In the genomic region with DNA sequence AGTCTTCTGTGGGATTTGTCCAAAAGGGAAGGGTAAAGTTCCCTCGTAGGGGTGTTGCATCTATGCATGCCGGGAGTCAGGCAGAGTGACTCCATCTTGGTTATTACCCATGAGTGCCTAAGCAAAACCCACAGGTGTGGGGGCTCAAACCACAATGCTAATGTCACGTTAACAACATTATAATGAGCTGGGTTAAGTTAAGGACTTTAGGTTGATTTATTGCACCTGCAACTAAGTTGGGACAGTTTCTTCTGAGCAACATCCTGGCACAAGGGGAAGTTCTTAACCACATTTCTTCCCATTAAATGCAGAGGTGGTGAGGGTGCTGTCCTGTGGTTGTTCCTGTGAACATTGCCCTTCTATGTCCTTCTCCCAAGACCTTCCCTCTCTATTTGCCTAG, we compare ENCODE assay signal across 21 cellular contexts.
DNase-seq lines count a peak whose midpoint lies in the region; ATAC-seq and TF ChIP-seq lines count a peak whose summit lies in the region.
"Had no signal": no experiment of that assay in that cellular context is flagged by ENCODE, and none has a peak within 500 bp of the region (broad histone marks: within the 10 kb centered on the region; RNA-seq: fewer than 3 reads in every experiment).

No MANE protein-coding gene starts in this region.

- H3K4me3 Mint-ChIP-seq in activated CD8-positive, alpha-beta T cell treated with anti-CD3 and anti-CD28 coated beads for 36 hours = no peak overlapping the region
- no peak overlapping the region for H3K4me3 Mint-ChIP-seq in activated CD8-positive, alpha-beta T cell treated with anti-CD3 and anti-CD28 coated beads, Interleukin-2, amount 10 ng/mL, durations not matched to agents 7 days and 5 days
- H3K4me3 Mint-ChIP-seq in stimulated activated naive B cell treated with anti-CD40 and anti-IgM and Interleukin-4, amounts not matched to agents 10 μg/mL and 1 μg/mL and 100 μg/mL, for 72 hours = no peak overlapping the region
- H3K4me3 Mint-ChIP-seq: CD4-positive, CD25-positive, alpha-beta regulatory T cell had no signal

- CTCF ChIA-PET in activated CD8-positive, alpha-beta T cell treated with anti-CD3 and anti-CD28 coated beads for 36 hours (lab: Charles Lee) = no interaction called here
- CTCF ChIA-PET in activated CD8-positive, alpha-beta T cell treated with anti-CD3 and anti-CD28 coated beads, Interleukin-2, amount 10 ng/mL, durations not matched to agents 7 days and 5 days (lab: Charles Lee) = no interaction called here

- no peak for TF ChIP-seq CTCF in activated CD8-positive, alpha-beta T cell treated with anti-CD3 and anti-CD28 coated beads for 36 hours (IDR thresholded peaks at IDR 0.05)

- no peaks in the 10 kb centered on the region for H3K9me3 Mint-ChIP-seq in activated CD8-positive, alpha-beta T cell treated with anti-CD3 and anti-CD28 coated beads for 36 hours
- H3K9me3 Mint-ChIP-seq in activated CD8-positive, alpha-beta T cell treated with anti-CD3 and anti-CD28 coated beads, Interleukin-2, amount 10 ng/mL, durations not matched to agents 7 days and 5 days (ENCODE audit: insufficient read depth) = no peaks in the 10 kb centered on the region
- H3K9me3 Mint-ChIP-seq in stimulated activated naive B cell treated with anti-CD40 and anti-IgM and Interleukin-4, amounts not matched to agents 10 μg/mL and 1 μg/mL and 100 μg/mL, for 72 hours = peaks cover 2 to 4% of the 10 kb centered on the region in 2 donors

- ATAC-seq in activated CD8-positive, alpha-beta T cell treated with anti-CD3 and anti-CD28 coated beads for 36 hours = no peak
- no peak for ATAC-seq in activated CD8-positive, alpha-beta T cell treated with anti-CD3 and anti-CD28 coated beads, Interleukin-2, amount 10 ng/mL, durations not matched to agents 7 days and 5 days
- ATAC-seq in stimulated activated naive B cell treated with anti-CD40 and anti-IgM and Interleukin-4, amounts not matched to agents 10 μg/mL and 1 μg/mL and 100 μg/mL, for 72 hours (replicated peaks) = peak; percentile 91 to 92
- ATAC-seq in HG03095 (IDR thresholded peaks at IDR 0.05; ENCODE audit: unreplicated experiment) = no peak

- POLR2A ChIA-PET in activated CD8-positive, alpha-beta T cell treated with anti-CD3 and anti-CD28 coated beads for 36 hours (lab: Charles Lee) = no interaction called here
- POLR2A ChIA-PET in activated CD8-positive, alpha-beta T cell treated with anti-CD3 and anti-CD28 coated beads, Interleukin-2, amount 10 ng/mL, durations not matched to agents 7 days and 5 days (lab: Charles Lee) = no interaction called here

- no peaks in the 10 kb centered on the region for H3K4me1 Mint-ChIP-seq in activated CD8-positive, alpha-beta T cell treated with anti-CD3 and anti-CD28 coated beads for 36 hours (ENCODE audit: low read depth)
- H3K4me1 Mint-ChIP-seq in activated CD8-positive, alpha-beta T cell treated with anti-CD3 and anti-CD28 coated beads, Interleukin-2, amount 10 ng/mL, durations not matched to agents 7 days and 5 days (ENCODE audit: low read depth) = no peaks in the 10 kb centered on the region
- peaks cover 7 to 14% of the 10 kb centered on the region in 2 donors for H3K4me1 Mint-ChIP-seq in stimulated activated naive B cell treated with anti-CD40 and anti-IgM and Interleukin-4, amounts not matched to agents 10 μg/mL and 1 μg/mL and 100 μg/mL, for 72 hours
- H3K4me1 Mint-ChIP-seq: CD4-positive, CD25-positive, alpha-beta regulatory T cell had no signal

- H3K27ac Mint-ChIP-seq in activated CD8-positive, alpha-beta T cell treated with anti-CD3 and anti-CD28 coated beads for 36 hours = no peak overlapping the region
- H3K27ac Mint-ChIP-seq in activated CD8-positive, alpha-beta T cell treated with anti-CD3 and anti-CD28 coated beads, Interleukin-2, amount 10 ng/mL, durations not matched to agents 7 days and 5 days = no peak overlapping the region
- peak overlapping the region; percentile 59 for H3K27ac Mint-ChIP-seq in stimulated activated naive B cell treated with anti-CD40 and anti-IgM and Interleukin-4, amounts not matched to agents 10 μg/mL and 1 μg/mL and 100 μg/mL, for 72 hours
- H3K27ac Mint-ChIP-seq: CD4-positive, CD25-positive, alpha-beta regulatory T cell had no signal

- intact Hi-C loops in activated CD8-positive, alpha-beta T cell treated with anti-CD3 and anti-CD28 coated beads for 36 hours (cut with micrococcal nuclease) = no loop called here

- H3K27me3 Mint-ChIP-seq in activated CD8-positive, alpha-beta T cell treated with anti-CD3 and anti-CD28 coated beads for 36 hours = no peaks in the 10 kb centered on the region
- H3K27me3 Mint-ChIP-seq in activated CD8-positive, alpha-beta T cell treated with anti-CD3 and anti-CD28 coated beads, Interleukin-2, amount 10 ng/mL, durations not matched to agents 7 days and 5 days (ENCODE audit: low read depth) = no peaks in the 10 kb centered on the region
- H3K27me3 Mint-ChIP-seq in stimulated activated naive B cell treated with anti-CD40 and anti-IgM and Interleukin-4, amounts not matched to agents 10 μg/mL and 1 μg/mL and 100 μg/mL, for 72 hours = no peaks in the 10 kb centered on the region
- H3K27me3 Mint-ChIP-seq: CD4-positive, CD25-positive, alpha-beta regulatory T cell had no signal

- DNase-seq in activated CD8-positive, alpha-beta T cell treated with anti-CD3 and anti-CD28 coated beads for 36 hours = peak; percentile 2
- DNase-seq in activated CD8-positive, alpha-beta T cell treated with anti-CD3 and anti-CD28 coated beads, Interleukin-2, amount 10 ng/mL, durations not matched to agents 7 days and 5 days = no peak
- peak; percentile 14 for DNase-seq in NAMALWA (ENCODE audit: low spot score)
- DNase-seq in UCSD-AML1 (lab: John Stamatoyannopoulos, UW; ENCODE audit: unreplicated experiment) = peak; percentile 29
- DNase-seq in stimulated activated naive B cell treated with anti-CD40 and anti-IgM and Interleukin-4, amounts not matched to agents 10 μg/mL and 1 μg/mL and 100 μg/mL, for 72 hours = peak; percentile 28
- DNase-seq in effector CD8-positive, alpha-beta T cell (lab: John Stamatoyannopoulos, UW) = no peak
- no peak for DNase-seq in DMS114 treated with DMSO at 0.1 percent for 48 hours (lab: John Stamatoyannopoulos, UW; ENCODE audit: unreplicated experiment)
- DNase-seq: BE2C; CD4-positive, CD25-positive, alpha-beta regulatory T cell; COR-L47; DMS153; GOT3; Kasumi-1; NCI-H1092; NCI-H1436 treated with DMSO at 0.1 percent for 48 hours; NCI-H2029 treated with DMSO at 0.1 percent for 48 hours; NCI-H2171; NCI-H526; SHP77 treated with DMSO at 0.1 percent for 48 hours; SK-N-SH had no signal

- no peaks in the 10 kb centered on the region for H3K36me3 Mint-ChIP-seq in activated CD8-positive, alpha-beta T cell treated with anti-CD3 and anti-CD28 coated beads for 36 hours (ENCODE audit: low read depth)
- H3K36me3 Mint-ChIP-seq in activated CD8-positive, alpha-beta T cell treated with anti-CD3 and anti-CD28 coated beads, Interleukin-2, amount 10 ng/mL, durations not matched to agents 7 days and 5 days (ENCODE audit: low read depth) = no peaks in the 10 kb centered on the region
- H3K36me3 Mint-ChIP-seq in stimulated activated naive B cell treated with anti-CD40 and anti-IgM and Interleukin-4, amounts not matched to agents 10 μg/mL and 1 μg/mL and 100 μg/mL, for 72 hours = no peaks in the 10 kb centered on the region
- H3K36me3 Mint-ChIP-seq: CD4-positive, CD25-positive, alpha-beta regulatory T cell had no signal

Comparison
In these comparisons a context has a peak if more than half of its experiments do, and no peak if none do; other contexts are left out.
1. DNase-seq: peak in activated CD8-positive, alpha-beta T cell treated with anti-CD3 and anti-CD28 coated beads for 36 hours (single experiment), NAMALWA (single experiment), UCSD-AML1 (single experiment) and stimulated activated naive B cell treated with anti-CD40 and anti-IgM and Interleukin-4, amounts not matched to agents 10 μg/mL and 1 μg/mL and 100 μg/mL, for 72 hours (single experiment); none in activated CD8-positive, alpha-beta T cell treated with anti-CD3 and anti-CD28 coated beads, Interleukin-2, amount 10 ng/mL, durations not matched to agents 7 days and 5 days (single experiment), effector CD8-positive, alpha-beta T cell (single experiment) and DMS114 treated with DMSO at 0.1 percent for 48 hours (single experiment).
2. ATAC-seq: peak in stimulated activated naive B cell treated with anti-CD40 and anti-IgM and Interleukin-4, amounts not matched to agents 10 μg/mL and 1 μg/mL and 100 μg/mL, for 72 hours (2 of 2); none in activated CD8-positive, alpha-beta T cell treated with anti-CD3 and anti-CD28 coated beads for 36 hours (single experiment), activated CD8-positive, alpha-beta T cell treated with anti-CD3 and anti-CD28 coated beads, Interleukin-2, amount 10 ng/mL, durations not matched to agents 7 days and 5 days (single experiment) and HG03095 (single experiment).